ENCODE assay signal across 1 cellular context in the genomic region with DNA sequence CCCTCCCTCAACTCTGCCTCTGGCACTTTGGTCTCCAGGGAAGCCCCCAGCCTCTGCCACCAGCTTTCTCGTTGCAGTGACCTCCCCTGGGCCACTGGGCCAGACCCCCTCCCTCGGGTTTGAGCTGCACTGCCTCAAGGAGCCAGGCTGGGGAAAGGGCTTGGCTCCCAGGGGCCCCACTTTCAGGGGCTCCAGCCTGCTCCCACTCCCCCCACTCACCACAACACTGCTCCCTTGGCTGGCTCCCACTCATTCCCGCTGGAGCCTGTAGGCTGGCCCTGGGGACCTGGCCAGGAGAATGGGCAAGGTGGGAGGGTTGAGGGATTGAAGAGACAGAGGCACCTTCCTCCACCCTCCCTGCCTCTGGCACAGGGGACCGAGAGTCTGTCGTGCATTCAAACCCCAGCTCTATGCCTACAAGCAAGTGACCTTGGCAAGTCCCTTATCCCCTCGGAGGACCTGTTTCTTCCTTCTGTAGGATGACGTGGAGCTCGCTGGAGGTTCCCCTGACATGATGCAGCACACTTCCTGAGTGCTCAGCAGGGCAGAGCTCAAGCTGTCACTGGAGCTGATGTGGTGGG.
TF ChIP-seq lines count a peak whose summit lies in the region.

No MANE protein-coding gene starts in this region.

TF ChIP-seq in WTC11, 78 proteins besides CTCF, POLR2A, EP300 and RAD21 (continued from another document):
- TF ChIP-seq, protein P1, sequence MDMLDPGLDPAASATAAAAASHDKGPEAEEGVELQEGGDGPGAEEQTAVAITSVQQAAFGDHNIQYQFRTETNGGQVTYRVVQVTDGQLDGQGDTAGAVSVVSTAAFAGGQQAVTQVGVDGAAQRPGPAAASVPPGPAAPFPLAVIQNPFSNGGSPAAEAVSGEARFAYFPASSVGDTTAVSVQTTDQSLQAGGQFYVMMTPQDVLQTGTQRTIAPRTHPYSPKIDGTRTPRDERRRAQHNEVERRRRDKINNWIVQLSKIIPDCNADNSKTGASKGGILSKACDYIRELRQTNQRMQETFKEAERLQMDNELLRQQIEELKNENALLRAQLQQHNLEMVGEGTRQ (CRISPR knock-in tag; IDR thresholded peaks at IDR 0.05): no peak
- no peak for TF ChIP-seq ZNF416 (CRISPR knock-in tag; IDR thresholded peaks at IDR 0.05)
- TF ChIP-seq NFE2L1 (CRISPR knock-in tag; IDR thresholded peaks at IDR 0.05): no peak
- no peak for TF ChIP-seq JUN (CRISPR knock-in tag; IDR thresholded peaks at IDR 0.05)
- TF ChIP-seq, protein P2, sequence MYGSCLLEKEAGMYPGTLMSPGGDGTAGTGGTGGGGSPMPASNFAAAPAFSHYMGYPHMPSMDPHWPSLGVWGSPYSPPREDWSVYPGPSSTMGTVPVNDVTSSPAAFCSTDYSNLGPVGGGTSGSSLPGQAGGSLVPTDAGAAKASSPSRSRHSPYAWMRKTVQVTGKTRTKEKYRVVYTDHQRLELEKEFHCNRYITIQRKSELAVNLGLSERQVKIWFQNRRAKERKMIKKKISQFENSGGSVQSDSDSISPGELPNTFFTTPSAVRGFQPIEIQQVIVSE (CRISPR knock-in tag; IDR thresholded peaks at IDR 0.05; ENCODE audit: borderline replicate concordance): no peak
- TF ChIP-seq CREM (CRISPR knock-in tag; IDR thresholded peaks at IDR 0.05): no peak
- TF ChIP-seq, protein P3, sequence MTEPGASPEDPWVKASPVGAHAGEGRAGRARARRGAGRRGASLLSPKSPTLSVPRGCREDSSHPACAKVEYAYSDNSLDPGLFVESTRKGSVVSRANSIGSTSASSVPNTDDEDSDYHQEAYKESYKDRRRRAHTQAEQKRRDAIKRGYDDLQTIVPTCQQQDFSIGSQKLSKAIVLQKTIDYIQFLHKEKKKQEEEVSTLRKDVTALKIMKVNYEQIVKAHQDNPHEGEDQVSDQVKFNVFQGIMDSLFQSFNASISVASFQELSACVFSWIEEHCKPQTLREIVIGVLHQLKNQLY (CRISPR knock-in tag; IDR thresholded peaks at IDR 0.05): no peak
- no peak for TF ChIP-seq CBFB (CRISPR knock-in tag; IDR thresholded peaks at IDR 0.05; ENCODE audit: low read depth)
- TF ChIP-seq TEAD1 (CRISPR knock-in tag; IDR thresholded peaks at IDR 0.05): no peak
- TF ChIP-seq, protein P4, sequence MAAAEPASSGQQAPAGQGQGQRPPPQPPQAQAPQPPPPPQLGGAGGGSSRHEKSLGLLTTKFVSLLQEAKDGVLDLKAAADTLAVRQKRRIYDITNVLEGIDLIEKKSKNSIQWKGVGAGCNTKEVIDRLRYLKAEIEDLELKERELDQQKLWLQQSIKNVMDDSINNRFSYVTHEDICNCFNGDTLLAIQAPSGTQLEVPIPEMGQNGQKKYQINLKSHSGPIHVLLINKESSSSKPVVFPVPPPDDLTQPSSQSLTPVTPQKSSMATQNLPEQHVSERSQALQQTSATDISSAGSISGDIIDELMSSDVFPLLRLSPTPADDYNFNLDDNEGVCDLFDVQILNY (CRISPR knock-in tag; IDR thresholded peaks at IDR 0.05): no peak
- TF ChIP-seq ZNF121 (CRISPR knock-in tag; IDR thresholded peaks at IDR 0.05): no peak
- no peak for TF ChIP-seq NFATC4 (CRISPR knock-in tag; IDR thresholded peaks at IDR 0.05)
- TF ChIP-seq, protein P5, sequence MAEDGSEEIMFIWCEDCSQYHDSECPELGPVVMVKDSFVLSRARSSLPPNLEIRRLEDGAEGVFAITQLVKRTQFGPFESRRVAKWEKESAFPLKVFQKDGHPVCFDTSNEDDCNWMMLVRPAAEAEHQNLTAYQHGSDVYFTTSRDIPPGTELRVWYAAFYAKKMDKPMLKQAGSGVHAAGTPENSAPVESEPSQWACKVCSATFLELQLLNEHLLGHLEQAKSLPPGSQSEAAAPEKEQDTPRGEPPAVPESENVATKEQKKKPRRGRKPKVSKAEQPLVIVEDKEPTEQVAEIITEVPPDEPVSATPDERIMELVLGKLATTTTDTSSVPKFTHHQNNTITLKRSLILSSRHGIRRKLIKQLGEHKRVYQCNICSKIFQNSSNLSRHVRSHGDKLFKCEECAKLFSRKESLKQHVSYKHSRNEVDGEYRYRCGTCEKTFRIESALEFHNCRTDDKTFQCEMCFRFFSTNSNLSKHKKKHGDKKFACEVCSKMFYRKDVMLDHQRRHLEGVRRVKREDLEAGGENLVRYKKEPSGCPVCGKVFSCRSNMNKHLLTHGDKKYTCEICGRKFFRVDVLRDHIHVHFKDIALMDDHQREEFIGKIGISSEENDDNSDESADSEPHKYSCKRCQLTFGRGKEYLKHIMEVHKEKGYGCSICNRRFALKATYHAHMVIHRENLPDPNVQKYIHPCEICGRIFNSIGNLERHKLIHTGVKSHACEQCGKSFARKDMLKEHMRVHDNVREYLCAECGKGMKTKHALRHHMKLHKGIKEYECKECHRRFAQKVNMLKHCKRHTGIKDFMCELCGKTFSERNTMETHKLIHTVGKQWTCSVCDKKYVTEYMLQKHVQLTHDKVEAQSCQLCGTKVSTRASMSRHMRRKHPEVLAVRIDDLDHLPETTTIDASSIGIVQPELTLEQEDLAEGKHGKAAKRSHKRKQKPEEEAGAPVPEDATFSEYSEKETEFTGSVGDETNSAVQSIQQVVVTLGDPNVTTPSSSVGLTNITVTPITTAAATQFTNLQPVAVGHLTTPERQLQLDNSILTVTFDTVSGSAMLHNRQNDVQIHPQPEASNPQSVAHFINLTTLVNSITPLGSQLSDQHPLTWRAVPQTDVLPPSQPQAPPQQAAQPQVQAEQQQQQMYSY (CRISPR knock-in tag; IDR thresholded peaks at IDR 0.05): no peak
